9 cellular contexts compared by ENCODE assay signal in genomic region chr6:138162104-138162946, GRCh38. TPM values are rescaled to one million over a fixed set of nuclear protein-coding genes. Genes with fewer than 3 reads are reported as not detected.
DNase-seq lines count a peak whose midpoint lies in the region; ATAC-seq and TF ChIP-seq lines count a peak whose summit lies in the region.
"Had no signal": no experiment of that assay in that cellular context is flagged by ENCODE, and none has a peak within 500 bp of the region (broad histone marks: within the 10 kb centered on the region; RNA-seq: fewer than 3 reads in every experiment).

No MANE protein-coding gene starts in this region.

- ATAC-seq in GM19023 (IDR thresholded peaks at IDR 0.05; ENCODE audit: unreplicated experiment) (peak; percentile 33), HG03521 (IDR thresholded peaks at IDR 0.05; ENCODE audit: unreplicated experiment) (peak; percentile 28), naive B cell (ENCODE audit: low read depth in 2 of 2) (peak; percentile 26 to 32)

- DNase-seq in AG08395 (ENCODE audit: low spot score): peak; percentile 13
- DNase-seq in esophagus muscularis mucosa (ENCODE audit: extremely low spot score): no peak
- no peak for DNase-seq in naive B cell
- no peak for DNase-seq in cerebellum (ENCODE audit: low spot score)
- DNase-seq in DMS114 treated with DMSO at 0.1 percent for 48 hours (lab: John Stamatoyannopoulos, UW; ENCODE audit: unreplicated experiment): no peak

- H3K9me2 ChIP-seq in SU-DHL-6 (replicated peaks; ENCODE audit: insufficient read depth, low read length): no peaks in the 10 kb centered on the region

- TF ChIP-seq EP300 in esophagus muscularis mucosa (IDR thresholded peaks at IDR 0.05): no peak

- H3K36me3 ChIP-seq in SU-DHL-6 (ENCODE audit: low read length) (no peaks in the 10 kb centered on the region), esophagus muscularis mucosa (no peaks in the 10 kb centered on the region)

- peaks cover 6 to 19% (median 18%) of the 10 kb centered on the region in 4 donors for H3K4me1 ChIP-seq in esophagus muscularis mucosa

- peaks cover 60 to 65% (median 63%) of the 10 kb centered on the region in 3 donors for H3K27me3 Mint-ChIP-seq in naive B cell

- peak overlapping the region; percentile 53 for H3K4me2 ChIP-seq in SU-DHL-6 (ENCODE audit: low read depth, low read length, poor library complexity, severe bottlenecking)

- TF ChIP-seq CTCF in SU-DHL-6 (IDR thresholded peaks at IDR 0.05; ENCODE audit: insufficient read depth, low read length, poor library complexity, severe bottlenecking) (no peak), esophagus muscularis mucosa (IDR thresholded peaks at IDR 0.05) (no peak)

- WGBS in esophagus muscularis mucosa: 28% methylated on average over 11 of the region's 53 CpGs

- H3K27ac ChIP-seq in SU-DHL-6 (ENCODE audit: low read depth, low read length): no peak overlapping the region
- peak overlapping the region in 2 of 4 donors; percentile 10 to 18 for H3K27ac ChIP-seq in esophagus muscularis mucosa (replicated peaks in 1 of 4)

- peak overlapping the region; percentile 70 to 88 (median 78) for H3K4me3 Mint-ChIP-seq in naive B cell

- peaks cover 0 to 1% of the 10 kb centered on the region in 2 donors for H3K36me3 Mint-ChIP-seq in naive B cell

- H2AFZ ChIP-seq in SU-DHL-6 (ENCODE audit: low read depth, low read length, severe bottlenecking): no peak overlapping the region

- H3F3A ChIP-seq in SU-DHL-6 (ENCODE audit: insufficient read depth): no peaks in the 10 kb centered on the region

- H3K27me3 ChIP-seq in SU-DHL-6 (ENCODE audit: low read length) (no peaks in the 10 kb centered on the region), esophagus muscularis mucosa (peaks cover 0 to 48% (median 6%) of the 10 kb centered on the region in 4 donors)

- H3K4me3 ChIP-seq in SU-DHL-6 (ENCODE audit: insufficient read depth, low read length, poor library complexity, severe bottlenecking) (peak overlapping the region; percentile 27), esophagus muscularis mucosa (peak overlapping the region; percentile 60 to 69 (median 64))

- no peak overlapping the region for H3K27ac Mint-ChIP-seq in naive B cell

- H3K9me3 Mint-ChIP-seq in naive B cell: no peaks in the 10 kb centered on the region

- no peaks in the 10 kb centered on the region for H3K9me3 ChIP-seq in SU-DHL-6 (ENCODE audit: insufficient read depth, low read length)
- no peaks in the 10 kb centered on the region for H3K9me3 ChIP-seq in esophagus muscularis mucosa

- H3K79me2 ChIP-seq in SU-DHL-6 (ENCODE audit: insufficient read depth, low read length): no peaks in the 10 kb centered on the region

- no peak for TF ChIP-seq POLR2A in esophagus muscularis mucosa (IDR thresholded peaks at IDR 0.05; ENCODE audit: low read depth)

- H3K9ac ChIP-seq in SU-DHL-6 (ENCODE audit: low read length): no peak overlapping the region; the same call in 1 of the 2 replicates

- intact Hi-C loops in esophagus muscularis mucosa (cut with DNase I): no loop called here

- no peaks in the 10 kb centered on the region for H4K20me1 ChIP-seq in SU-DHL-6 (ENCODE audit: low read depth, low read length)

- H3K4me1 Mint-ChIP-seq in naive B cell: peaks cover 4 to 17% (median 12%) of the 10 kb centered on the region in 3 donors

RNA-seq across cellular contexts. Expression of gene ARFGEF3, which starts 0.6 kb away (rescaled TPM):
- total RNA-seq in esophagus muscularis mucosa (1 to 10 TPM; 1.2 to 3.3 (median 2.2) TPM), cerebellum (38.3 TPM)
- polyA plus RNA-seq in naive B cell (ENCODE audit: low read depth in 6 of 6): not detected

RNA-seq across cellular contexts. Expression of gene PERP, which starts 55.1 kb away (rescaled TPM):
- total RNA-seq in esophagus muscularis mucosa (100 to 1,000 TPM in 1 of 4 donors, 10 to 100 TPM in 3; 81.0 to 123 (median 83.9) TPM), cerebellum (1.4 TPM)
- polyA plus RNA-seq in naive B cell (ENCODE audit: low read depth in 6 of 6): under 1 TPM in 3 of 6 donors, not detected in 3; 0.08 to 0.27 (median 0.13) TPM

RNA-seq across cellular contexts. Expression of gene PBOV1, which starts 56.0 kb away (rescaled TPM):
- total RNA-seq in esophagus muscularis mucosa (not detected), cerebellum (not detected)
- polyA plus RNA-seq in naive B cell (ENCODE audit: low read depth in 6 of 6): not detected
- total RNA-seq: pulmonary artery endothelial cell had no signal

Comparison
In these comparisons a context has a peak if more than half of its experiments do, and no peak if none do; other contexts are left out.
1. RNA of gene PERP, which starts 55.1 kb away (total RNA-seq): 81.0 to 123 TPM in esophagus muscularis mucosa; 1.4 TPM in cerebellum (single experiment); every median in the first group is over 10 times any median in the second.
2. Peak in every context shown above with its lines, with median percentiles within 50 percentile points of each other: ATAC-seq.